In the genomic region with DNA sequence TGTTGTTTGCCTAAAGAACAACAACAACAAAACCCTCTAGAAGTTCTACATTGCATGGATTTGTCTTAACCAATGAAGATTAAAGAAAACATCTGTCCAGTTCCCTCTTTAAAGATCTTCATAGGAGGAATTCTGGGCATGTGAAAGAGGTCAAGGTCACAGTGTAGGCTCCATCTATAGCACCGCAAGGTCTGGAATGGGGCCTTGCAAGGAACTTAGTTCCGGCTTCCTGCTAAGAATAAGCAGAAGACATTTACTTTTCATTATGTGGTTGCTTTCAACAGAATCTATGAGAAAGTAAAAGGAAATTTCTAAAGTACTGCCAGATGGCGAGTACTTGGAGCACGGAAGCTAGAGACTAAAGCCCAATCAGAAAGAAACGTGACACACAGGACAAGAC, we compare ENCODE assay signal across 1 cellular context.
TF ChIP-seq lines count a peak whose summit lies in the region.

No MANE protein-coding gene starts in this region.

TF ChIP-seq in GM23338, 12 proteins besides CTCF, POLR2A, EP300 and RAD21:
- no peak for TF ChIP-seq REST (IDR thresholded peaks at IDR 0.05; ENCODE audit: unreplicated experiment)
- no peak for TF ChIP-seq EZH2 (IDR thresholded peaks at IDR 0.05; ENCODE audit: low read depth, unreplicated experiment)
- no peak for TF ChIP-seq POLR2AphosphoS5 (IDR thresholded peaks at IDR 0.05; ENCODE audit: low read depth)
- no peak for TF ChIP-seq ZNF114 (CRISPR knock-in tag; IDR thresholded peaks at IDR 0.05)
- TF ChIP-seq ZNF331 (CRISPR knock-in tag; IDR thresholded peaks at IDR 0.05; ENCODE audit: low read depth): no peak
- no peak for TF ChIP-seq EZH2phosphoT487 (IDR thresholded peaks at IDR 0.05; ENCODE audit: unreplicated experiment)
- no peak for TF ChIP-seq CREB1 (CRISPR knock-in tag; IDR thresholded peaks at IDR 0.05; ENCODE audit: low read depth)
- TF ChIP-seq JUNB (IDR thresholded peaks at IDR 0.05; ENCODE audit: unreplicated experiment): no peak
- TF ChIP-seq NANOG (IDR thresholded peaks at IDR 0.05; ENCODE audit: borderline replicate concordance): no peak
- TF ChIP-seq, protein P1, sequence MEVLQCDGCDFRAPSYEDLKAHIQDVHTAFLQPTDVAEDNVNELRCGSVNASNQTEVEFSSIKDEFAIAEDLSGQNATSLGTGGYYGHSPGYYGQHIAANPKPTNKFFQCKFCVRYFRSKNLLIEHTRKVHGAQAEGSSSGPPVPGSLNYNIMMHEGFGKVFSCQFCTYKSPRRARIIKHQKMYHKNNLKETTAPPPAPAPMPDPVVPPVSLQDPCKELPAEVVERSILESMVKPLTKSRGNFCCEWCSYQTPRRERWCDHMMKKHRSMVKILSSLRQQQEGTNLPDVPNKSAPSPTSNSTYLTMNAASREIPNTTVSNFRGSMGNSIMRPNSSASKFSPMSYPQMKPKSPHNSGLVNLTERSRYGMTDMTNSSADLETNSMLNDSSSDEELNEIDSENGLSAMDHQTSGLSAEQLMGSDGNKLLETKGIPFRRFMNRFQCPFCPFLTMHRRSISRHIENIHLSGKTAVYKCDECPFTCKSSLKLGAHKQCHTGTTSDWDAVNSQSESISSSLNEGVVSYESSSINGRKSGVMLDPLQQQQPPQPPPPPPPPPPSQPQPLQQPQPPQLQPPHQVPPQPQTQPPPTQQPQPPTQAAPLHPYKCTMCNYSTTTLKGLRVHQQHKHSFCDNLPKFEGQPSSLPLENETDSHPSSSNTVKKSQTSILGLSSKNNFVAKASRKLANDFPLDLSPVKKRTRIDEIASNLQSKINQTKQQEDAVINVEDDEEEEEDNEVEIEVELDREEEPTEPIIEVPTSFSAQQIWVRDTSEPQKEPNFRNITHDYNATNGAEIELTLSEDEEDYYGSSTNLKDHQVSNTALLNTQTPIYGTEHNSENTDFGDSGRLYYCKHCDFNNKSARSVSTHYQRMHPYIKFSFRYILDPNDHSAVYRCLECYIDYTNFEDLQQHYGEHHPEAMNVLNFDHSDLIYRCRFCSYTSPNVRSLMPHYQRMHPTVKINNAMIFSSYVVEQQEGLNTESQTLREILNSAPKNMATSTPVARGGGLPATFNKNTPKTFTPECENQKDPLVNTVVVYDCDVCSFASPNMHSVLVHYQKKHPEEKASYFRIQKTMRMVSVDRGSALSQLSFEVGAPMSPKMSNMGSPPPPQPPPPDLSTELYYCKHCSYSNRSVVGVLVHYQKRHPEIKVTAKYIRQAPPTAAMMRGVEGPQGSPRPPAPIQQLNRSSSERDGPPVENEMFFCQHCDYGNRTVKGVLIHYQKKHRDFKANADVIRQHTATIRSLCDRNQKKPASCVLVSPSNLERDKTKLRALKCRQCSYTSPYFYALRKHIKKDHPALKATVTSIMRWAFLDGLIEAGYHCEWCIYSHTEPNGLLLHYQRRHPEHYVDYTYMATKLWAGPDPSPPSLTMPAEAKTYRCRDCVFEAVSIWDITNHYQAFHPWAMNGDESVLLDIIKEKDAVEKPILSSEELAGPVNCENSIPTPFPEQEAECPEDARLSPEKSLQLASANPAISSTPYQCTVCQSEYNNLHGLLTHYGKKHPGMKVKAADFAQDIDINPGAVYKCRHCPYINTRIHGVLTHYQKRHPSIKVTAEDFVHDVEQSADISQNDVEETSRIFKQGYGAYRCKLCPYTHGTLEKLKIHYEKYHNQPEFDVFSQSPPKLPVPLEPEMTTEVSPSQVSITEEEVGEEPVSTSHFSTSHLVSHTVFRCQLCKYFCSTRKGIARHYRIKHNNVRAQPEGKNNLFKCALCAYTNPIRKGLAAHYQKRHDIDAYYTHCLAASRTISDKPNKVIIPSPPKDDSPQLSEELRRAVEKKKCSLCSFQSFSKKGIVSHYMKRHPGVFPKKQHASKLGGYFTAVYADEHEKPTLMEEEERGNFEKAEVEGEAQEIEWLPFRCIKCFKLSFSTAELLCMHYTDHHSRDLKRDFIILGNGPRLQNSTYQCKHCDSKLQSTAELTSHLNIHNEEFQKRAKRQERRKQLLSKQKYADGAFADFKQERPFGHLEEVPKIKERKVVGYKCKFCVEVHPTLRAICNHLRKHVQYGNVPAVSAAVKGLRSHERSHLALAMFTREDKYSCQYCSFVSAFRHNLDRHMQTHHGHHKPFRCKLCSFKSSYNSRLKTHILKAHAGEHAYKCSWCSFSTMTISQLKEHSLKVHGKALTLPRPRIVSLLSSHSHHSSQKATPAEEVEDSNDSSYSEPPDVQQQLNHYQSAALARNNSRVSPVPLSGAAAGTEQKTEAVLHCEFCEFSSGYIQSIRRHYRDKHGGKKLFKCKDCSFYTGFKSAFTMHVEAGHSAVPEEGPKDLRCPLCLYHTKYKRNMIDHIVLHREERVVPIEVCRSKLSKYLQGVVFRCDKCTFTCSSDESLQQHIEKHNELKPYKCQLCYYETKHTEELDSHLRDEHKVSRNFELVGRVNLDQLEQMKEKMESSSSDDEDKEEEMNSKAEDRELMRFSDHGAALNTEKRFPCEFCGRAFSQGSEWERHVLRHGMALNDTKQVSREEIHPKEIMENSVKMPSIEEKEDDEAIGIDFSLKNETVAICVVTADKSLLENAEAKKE (CRISPR knock-in tag; IDR thresholded peaks at IDR 0.05): no peak
- no peak for TF ChIP-seq STAT1 (IDR thresholded peaks at IDR 0.05; ENCODE audit: unreplicated experiment)
- no peak for TF ChIP-seq ETS1 (IDR thresholded peaks at IDR 0.05)
